Comparison of ENCODE assay signal across 20 cellular contexts in the genomic region with DNA sequence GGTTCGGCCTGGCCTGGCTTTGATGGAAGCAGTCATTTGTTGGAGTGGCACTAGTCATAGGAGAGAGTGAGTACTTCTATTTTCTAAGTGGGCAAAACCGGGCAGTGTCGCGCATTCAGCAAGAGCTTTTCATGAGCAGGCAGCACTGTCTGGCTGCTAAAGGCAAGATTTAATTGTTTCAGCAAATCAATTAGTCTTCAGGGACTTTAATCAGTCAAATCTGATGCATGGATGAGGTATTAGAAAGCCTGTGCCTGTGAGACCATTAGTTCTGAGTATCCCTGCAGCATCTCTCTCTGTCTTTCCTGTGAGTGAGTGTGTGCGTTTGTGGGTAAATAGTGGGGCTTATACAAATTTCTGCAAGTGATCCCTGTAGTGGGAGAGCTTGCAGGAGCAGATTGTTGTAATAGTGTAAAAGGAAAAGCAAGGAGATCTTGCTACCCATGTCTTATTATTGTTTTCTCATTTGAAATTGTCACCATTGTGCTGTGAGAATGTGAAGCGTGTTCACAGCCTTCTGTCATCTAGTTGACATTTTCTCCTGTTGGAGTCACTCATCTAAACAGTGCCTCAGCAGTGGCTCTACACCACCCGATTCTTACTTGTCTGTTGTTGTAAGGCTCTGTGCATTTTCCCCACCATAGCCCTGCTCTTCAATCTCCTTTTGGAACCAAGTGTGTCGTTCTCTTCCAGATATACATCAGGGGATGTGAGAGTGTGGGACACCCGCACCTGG. TPM values are rescaled to one million over a fixed set of nuclear protein-coding genes. Genes with fewer than 3 reads are reported as not detected.
DNase-seq lines count a peak whose midpoint lies in the region; ATAC-seq and TF ChIP-seq lines count a peak whose summit lies in the region.
"Had no signal": no experiment of that assay in that cellular context is flagged by ENCODE, and none has a peak within 500 bp of the region (broad histone marks: within the 10 kb centered on the region; RNA-seq: fewer than 3 reads in every experiment).

No MANE protein-coding gene starts in this region.

- no peak for TF ChIP-seq POLR2A in sigmoid colon (IDR thresholded peaks at IDR 0.05)

- H3K36me3 ChIP-seq in sigmoid colon: peaks cover 0 to 10% (median 3%) of the 10 kb centered on the region in 4 donors

- H3K4me3 ChIP-seq in Jurkat, Clone E6-1 (ENCODE audit: low read length): no peak overlapping the region
- no peak overlapping the region for H3K4me3 ChIP-seq in sigmoid colon
- H3K4me3 ChIP-seq: heart right ventricle had no signal

- H3K27me3 ChIP-seq in sigmoid colon: no peaks in the 10 kb centered on the region
- H3K27me3 ChIP-seq: heart right ventricle had no signal

- H3K9me3 ChIP-seq in sigmoid colon: no peaks in the 10 kb centered on the region
- H3K9me3 ChIP-seq: heart right ventricle had no signal

- peaks cover 0 to 15% (median 13%) of the 10 kb centered on the region in 4 donors for H3K4me1 ChIP-seq in sigmoid colon

- no peak for TF ChIP-seq CTCF in sigmoid colon (IDR thresholded peaks at IDR 0.05)

- DNase-seq in NCI-H1694 treated with DMSO at 0.1 percent for 48 hours (lab: John Stamatoyannopoulos, UW): peak; percentile 58
- DNase-seq in NCI-H1694 (lab: John Stamatoyannopoulos, UW): no peak
- peak; percentile 4 for DNase-seq in Jurkat, Clone E6-1 (ENCODE audit: low read depth, low spot score)
- peak; percentile 17 for DNase-seq in NCI-H82 treated with DMSO at 0.1 percent for 48 hours (lab: John Stamatoyannopoulos, UW; ENCODE audit: unreplicated experiment)
- DNase-seq in sigmoid colon: no peak
- DNase-seq in T1000 (lab: John Stamatoyannopoulos, UW): no peak
- DNase-seq: activated CD4-positive, alpha-beta T cell treated with anti-CD3 and anti-CD28 coated beads, Interleukin-2, amount 50 U/mL, for 1 hour; Calu3; GDM1; HCEC 1CT; heart right ventricle; MV-4-11; NK-92 treated with Interleukin-12 subunit alpha and Interleukin-12 subunit beta, amount 100 ng/mL, for 24 hours; stimulated activated CD4-positive, alpha-beta T cell treated with anti-CD3 and anti-CD28 coated beads, Interleukin-4, amount 100 ng/mL, for 24 hours; stimulated activated naive CD4-positive, alpha-beta T cell treated with Interleukin-2 at 50 U/mL for 16 hours; T-helper 17 cell had no signal

- no peak for TF ChIP-seq EP300 in sigmoid colon (IDR thresholded peaks at IDR 0.05)

- peak overlapping the region in 3 of 4 donors; percentile 6 to 57 (median 32) for H3K27ac ChIP-seq in sigmoid colon
- H3K27ac ChIP-seq: epithelial cell of prostate, heart right ventricle, KMS-11 had no signal

- ATAC-seq in HG02885 (IDR thresholded peaks at IDR 0.05; ENCODE audit: poor library complexity, unreplicated experiment): no peak
- no peak for ATAC-seq in GM19328 (IDR thresholded peaks at IDR 0.05; ENCODE audit: unreplicated experiment)
- ATAC-seq: heart right ventricle, T-helper 17 cell had no signal

- 82 to 90% methylated on average over 9 of the region's 9 CpGs for WGBS in sigmoid colon, 2 donors

- intact Hi-C loops in sigmoid colon (cut with DNase I): no loop called here

RNA-seq across cellular contexts. Expression of a gene that starts 53.4 kb away (rescaled TPM):
- 12.6 TPM for polyA plus RNA-seq in Jurkat, Clone E6-1 (2012; ENCODE audit: insufficient read depth, insufficient read length)
- total RNA-seq in sigmoid colon: 10 to 100 TPM in 2 of 4 donors, 1 to 10 TPM in 2; 7.7 to 19.1 (median 10.7) TPM
- 1 to 10 TPM; 2.3 to 6.3 (median 3.0) TPM for polyA plus RNA-seq in sigmoid colon

Comparison
In these comparisons a context has a peak if more than half of its experiments do, and no peak if none do; other contexts are left out.
1. DNase-seq: peak in NCI-H1694 treated with DMSO at 0.1 percent for 48 hours (single experiment), Jurkat, Clone E6-1 (single experiment) and NCI-H82 treated with DMSO at 0.1 percent for 48 hours (single experiment); none in NCI-H1694 (single experiment), sigmoid colon (single experiment) and T1000 (single experiment).